8 cellular contexts compared by ENCODE assay signal in genomic region chr11:30914143-30914762, GRCh38.
DNase-seq lines count a peak whose midpoint lies in the region; ATAC-seq and TF ChIP-seq lines count a peak whose summit lies in the region.

No MANE protein-coding gene starts in this region.

- H3K9me3 ChIP-seq in BE2C: no peaks in the 10 kb centered on the region

- H3K27ac Mint-ChIP-seq in stimulated activated naive B cell treated with anti-CD40 and anti-IgM and Interleukin-4, amounts not matched to agents 10 μg/mL and 1 μg/mL and 100 μg/mL, for 72 hours: no peak overlapping the region

- peak; percentile 37 for TF ChIP-seq CTCF in BE2C (IDR thresholded peaks at IDR 0.05; ENCODE audit: low read depth, low read length)
- TF ChIP-seq CTCF in astrocyte of the cerebellum (IDR thresholded peaks at IDR 0.05; ENCODE audit: low read depth, low read length, missing control alignments): peak; percentile 88

- in situ Hi-C loops in astrocyte of the cerebellum (cut with HindIII; ENCODE audit: low sequenced_read_pairs): no loop called here

- peak; percentile 51 for ATAC-seq in GM19035 (IDR thresholded peaks at IDR 0.05; ENCODE audit: unreplicated experiment)
- peak; percentile 60 to 68 for ATAC-seq in stimulated activated naive B cell treated with anti-CD40 and anti-IgM and Interleukin-4, amounts not matched to agents 10 μg/mL and 1 μg/mL and 100 μg/mL, for 72 hours (replicated peaks)

- H3K36me3 ChIP-seq in BE2C: no peaks in the 10 kb centered on the region

- H3K27me3 ChIP-seq in BE2C: no peaks in the 10 kb centered on the region

- DNase-seq in BE2C (peak; percentile 24), NCI-H146 treated with DMSO at 0.1 percent for 48 hours (lab: John Stamatoyannopoulos, UW; ENCODE audit: unreplicated experiment) (peak; percentile 24), astrocyte of the cerebellum (ENCODE audit: low read depth) (peak; percentile 27), hypothalamus (lab: John Stamatoyannopoulos, UW) (peak in 34 of 51 donors; percentile 4 to 64 (median 28)), NCI-H128 (lab: John Stamatoyannopoulos, UW; ENCODE audit: unreplicated experiment) (no peak), KG1 (lab: John Stamatoyannopoulos, UW) (no peak)
- no peak for DNase-seq in stimulated activated naive B cell treated with anti-CD40 and anti-IgM and Interleukin-4, amounts not matched to agents 10 μg/mL and 1 μg/mL and 100 μg/mL, for 72 hours

- H3K4me1 ChIP-seq in BE2C: no peaks in the 10 kb centered on the region

- no peaks in the 10 kb centered on the region for H3K36me3 Mint-ChIP-seq in stimulated activated naive B cell treated with anti-CD40 and anti-IgM and Interleukin-4, amounts not matched to agents 10 μg/mL and 1 μg/mL and 100 μg/mL, for 72 hours

- peaks cover 9 to 14% of the 10 kb centered on the region in 2 donors for H3K27me3 Mint-ChIP-seq in stimulated activated naive B cell treated with anti-CD40 and anti-IgM and Interleukin-4, amounts not matched to agents 10 μg/mL and 1 μg/mL and 100 μg/mL, for 72 hours

- H3K4me3 Mint-ChIP-seq in stimulated activated naive B cell treated with anti-CD40 and anti-IgM and Interleukin-4, amounts not matched to agents 10 μg/mL and 1 μg/mL and 100 μg/mL, for 72 hours: no peak overlapping the region

- H3K9me3 Mint-ChIP-seq in stimulated activated naive B cell treated with anti-CD40 and anti-IgM and Interleukin-4, amounts not matched to agents 10 μg/mL and 1 μg/mL and 100 μg/mL, for 72 hours: no peaks in the 10 kb centered on the region

- H3K4me1 Mint-ChIP-seq in stimulated activated naive B cell treated with anti-CD40 and anti-IgM and Interleukin-4, amounts not matched to agents 10 μg/mL and 1 μg/mL and 100 μg/mL, for 72 hours: peaks cover 0 to 2% of the 10 kb centered on the region in 2 donors

- no peak overlapping the region for H3K4me3 ChIP-seq in BE2C (ENCODE audit: low read depth, low read length)
- no peak overlapping the region for H3K4me3 ChIP-seq in astrocyte of the cerebellum (ENCODE audit: low read depth, low read length)

Comparison
In these comparisons a context has a peak if more than half of its experiments do, and no peak if none do; other contexts are left out.
1. DNase-seq: peak in BE2C (single experiment), NCI-H146 treated with DMSO at 0.1 percent for 48 hours (single experiment), astrocyte of the cerebellum (single experiment) and hypothalamus (34 of 51); none in stimulated activated naive B cell treated with anti-CD40 and anti-IgM and Interleukin-4, amounts not matched to agents 10 μg/mL and 1 μg/mL and 100 μg/mL, for 72 hours (single experiment), NCI-H128 (single experiment) and KG1 (single experiment).